Comparison of ENCODE assay signal across 10 cellular contexts in genomic region chr21:46057111-46057709, GRCh38. TPM values are rescaled to one million over a fixed set of nuclear protein-coding genes. Genes with fewer than 3 reads are reported as not detected.
A peak's percentile ranks its signal among the peaks of the same experiment; 100 is the strongest.
DNase-seq lines count a peak whose midpoint lies in the region; ATAC-seq, FAIRE-seq and TF ChIP-seq lines count a peak whose summit lies in the region.
"Had no signal": no experiment of that assay in that cellular context is flagged by ENCODE, and none has a peak within 500 bp of the region (broad histone marks: within the 10 kb centered on the region; RNA-seq: fewer than 3 reads in every experiment).

No MANE protein-coding gene starts in this region.

- H3K36me3 ChIP-seq in astrocyte (ENCODE audit: insufficient read depth, low read length) = no peaks in the 10 kb centered on the region

- H3K9me3 ChIP-seq in astrocyte (ENCODE audit: insufficient read depth, low read depth, low read length) = peaks cover 5% of the 10 kb centered on the region

- no peaks in the 10 kb centered on the region for H4K20me1 ChIP-seq in astrocyte (ENCODE audit: insufficient read depth, low read length)

- peaks cover 21% of the 10 kb centered on the region for H3K4me1 Mint-ChIP-seq in astrocyte (ENCODE audit: low read depth, unreplicated experiment)
- peaks cover 84% of the 10 kb centered on the region for H3K4me1 Mint-ChIP-seq in stimulated activated naive CD8-positive, alpha-beta T cell treated with anti-CD3 and anti-CD28 coated beads, Interleukin-15, Interleukin-2, amounts not matched to agents 100 ng/mL and 50 ng/mL, for 24 hours (ENCODE audit: low read depth)

- H3K9me3 Mint-ChIP-seq in astrocyte (ENCODE audit: unreplicated experiment) = peaks cover 9% of the 10 kb centered on the region
- H3K9me3 Mint-ChIP-seq in stimulated activated naive CD8-positive, alpha-beta T cell treated with anti-CD3 and anti-CD28 coated beads, Interleukin-15, Interleukin-2, amounts not matched to agents 100 ng/mL and 50 ng/mL, for 24 hours = peaks cover 7% of the 10 kb centered on the region

- H3K4me3 ChIP-seq in NB4 (ENCODE audit: low read depth, low read length) = no peak overlapping the region
- H3K4me3 ChIP-seq in astrocyte (ENCODE audit: insufficient read depth, low read depth, low read length) = no peak overlapping the region

- H3K27ac Mint-ChIP-seq in astrocyte (ENCODE audit: unreplicated experiment) = no peak overlapping the region
- peak overlapping the region; percentile 97 for H3K27ac Mint-ChIP-seq in stimulated activated naive CD8-positive, alpha-beta T cell treated with anti-CD3 and anti-CD28 coated beads, Interleukin-15, Interleukin-2, amounts not matched to agents 100 ng/mL and 50 ng/mL, for 24 hours

- H3K9ac ChIP-seq in astrocyte (ENCODE audit: low read length) = peak overlapping the region; percentile 78

- peaks cover 6% of the 10 kb centered on the region for H3K27me3 Mint-ChIP-seq in astrocyte (ENCODE audit: low read depth, unreplicated experiment)
- peaks cover 18% of the 10 kb centered on the region for H3K27me3 Mint-ChIP-seq in stimulated activated naive CD8-positive, alpha-beta T cell treated with anti-CD3 and anti-CD28 coated beads, Interleukin-15, Interleukin-2, amounts not matched to agents 100 ng/mL and 50 ng/mL, for 24 hours

- peaks cover 57% of the 10 kb centered on the region for H3K4me1 ChIP-seq in astrocyte (ENCODE audit: insufficient read depth, low read length)

- no peak overlapping the region for H2AFZ ChIP-seq in astrocyte (ENCODE audit: low read depth, low read length)

- no peak for TF ChIP-seq POLR2A in NB4 (IDR thresholded peaks at IDR 0.05; ENCODE audit: extremely low read depth, insufficient read length)

- peak; percentile 68 for DNase-seq in NB4 (ENCODE audit: low read depth)
- no peak for DNase-seq in astrocyte (ENCODE audit: low read depth)
- DNase-seq in mesenteric fat pad (ENCODE audit: low spot score) = peak; percentile 76
- DNase-seq in kidney glomerular epithelial cell (lab: John Stamatoyannopoulos, UW) = no peak
- no peak for DNase-seq in AG08396 (ENCODE audit: low spot score)
- DNase-seq in dedifferentiated amniotic fluid mesenchymal stem cell (ENCODE audit: extremely low spot score) = no peak
- DNase-seq: activated gamma-delta T cell had no signal

- H3K36me3 Mint-ChIP-seq in astrocyte (ENCODE audit: low read depth, unreplicated experiment) = peaks cover 3% of the 10 kb centered on the region
- peaks cover 3% of the 10 kb centered on the region for H3K36me3 Mint-ChIP-seq in stimulated activated naive CD8-positive, alpha-beta T cell treated with anti-CD3 and anti-CD28 coated beads, Interleukin-15, Interleukin-2, amounts not matched to agents 100 ng/mL and 50 ng/mL, for 24 hours (ENCODE audit: low read depth)

- peak overlapping the region; percentile 54 for H3K4me2 ChIP-seq in astrocyte (ENCODE audit: low read length)

- ATAC-seq in HG03139 (IDR thresholded peaks at IDR 0.05; ENCODE audit: unreplicated experiment) = no peak

- no peak for FAIRE-seq in astrocyte (lab: Jason Lieb, UNC)
- FAIRE-seq: GM12892 had no signal

- H3K79me2 ChIP-seq in astrocyte (ENCODE audit: insufficient read depth, low read length) = peaks cover 5% of the 10 kb centered on the region

- TF ChIP-seq CTCF in NB4 (IDR thresholded peaks at IDR 0.05; ENCODE audit: low read depth, low read length) = no peak
- no peak for TF ChIP-seq CTCF in astrocyte (IDR thresholded peaks at IDR 0.05; ENCODE audit: insufficient read depth, low read depth, low read length)

- no peaks in the 10 kb centered on the region for H3K27me3 ChIP-seq in astrocyte (ENCODE audit: insufficient read depth, low read length)

- no peak overlapping the region for H3K4me3 Mint-ChIP-seq in astrocyte (ENCODE audit: unreplicated experiment)
- peak overlapping the region; percentile 72 for H3K4me3 Mint-ChIP-seq in stimulated activated naive CD8-positive, alpha-beta T cell treated with anti-CD3 and anti-CD28 coated beads, Interleukin-15, Interleukin-2, amounts not matched to agents 100 ng/mL and 50 ng/mL, for 24 hours

- peak overlapping the region; percentile 90 for H3K27ac ChIP-seq in astrocyte (ENCODE audit: low read depth, low read length)

RNA-seq across cellular contexts. Expression of gene COL6A2, which starts 40.7 kb away (rescaled TPM):
- total RNA-seq in astrocyte = 120 and 194 TPM in 2 replicates
- total RNA-seq in mesenteric fat pad = 735 TPM

Comparison
In these comparisons a context has a peak if more than half of its experiments do, and no peak if none do; other contexts are left out.
1. DNase-seq: peak in NB4 (single experiment) and mesenteric fat pad (single experiment); none in astrocyte (single experiment), kidney glomerular epithelial cell (single experiment), AG08396 (single experiment) and dedifferentiated amniotic fluid mesenchymal stem cell (single experiment).